ENCODE assay signal across 11 cellular contexts in genomic region chr6:110440026-110440425, GRCh38. TPM values are rescaled to one million over a fixed set of nuclear protein-coding genes. Genes with fewer than 3 reads are reported as not detected.
"Had no signal": no experiment of that assay in that cellular context is flagged by ENCODE, and none has a peak within 500 bp of the region (broad histone marks: within the 10 kb centered on the region; RNA-seq: fewer than 3 reads in every experiment).

No MANE protein-coding gene starts in this region.

- H3K4me3 ChIP-seq: GM23248, GM23338, HAP-1 had no signal

- H3K27ac ChIP-seq: GM23248 had no signal

- H3K4me1 ChIP-seq: HAP-1 had no signal

- H3K4me2 ChIP-seq: GM23338 had no signal

- H3K9me3 ChIP-seq: HAP-1 had no signal

- H3K4me1 Mint-ChIP-seq: GM23338, H9 had no signal

- H3K36me3 ChIP-seq: HAP-1 had no signal

- H3K9ac ChIP-seq: GM23248 had no signal

- H2AFZ ChIP-seq: GM23248, GM23338 had no signal

- H3K4me3 Mint-ChIP-seq: GM23338, H9, HFFc6 had no signal

- DNase-seq: GM23248, GOT3, H7, H9, HCEC 1CT, HFFc6 had no signal

- ATAC-seq: GM23338, HCT116 had no signal

- H3K27ac Mint-ChIP-seq: GM23338, H9, HFFc6 had no signal

- H3K9me3 Mint-ChIP-seq: HFFc6 had no signal

RNA-seq across cellular contexts. Expression of gene DDO, which starts 24.7 kb away (rescaled TPM):
- total RNA-seq: GM23248, H1, H7, H9 had no signal
- polyA plus RNA-seq: GM23248, GM23338, H1 had no signal

RNA-seq across cellular contexts. Expression of gene SLC22A16, which starts 36.4 kb away (rescaled TPM):
- total RNA-seq: GM23248, H1, H4, H7, H9, HFFc6 had no signal
- polyA plus RNA-seq: GM23248, H1 had no signal
